ENCODE assay signal across 20 cellular contexts in genomic region chr7:31815796-31816195, GRCh38.
DNase-seq lines count a peak whose midpoint lies in the region; ATAC-seq and TF ChIP-seq lines count a peak whose summit lies in the region.
"Had no signal": no experiment of that assay in that cellular context is flagged by ENCODE, and none has a peak within 500 bp of the region (broad histone marks: within the 10 kb centered on the region; RNA-seq: fewer than 3 reads in every experiment).

No MANE protein-coding gene starts in this region.

- H4K20me1 ChIP-seq in GM23248 (ENCODE audit: insufficient read depth) = no peaks in the 10 kb centered on the region

- peak; percentile 22; the same call in 1 of the 3 replicates for ATAC-seq in SK-N-SH treated with all-trans-retinoic acid at 6 μM for 48 hours
- no peak for ATAC-seq in GM19463 (IDR thresholded peaks at IDR 0.05; ENCODE audit: unreplicated experiment)
- ATAC-seq in HG03565 (IDR thresholded peaks at IDR 0.05; ENCODE audit: unreplicated experiment) = no peak
- ATAC-seq: K562 had no signal

- H3K9me3 ChIP-seq in GM23248 (ENCODE audit: low read depth) = no peaks in the 10 kb centered on the region
- no peaks in the 10 kb centered on the region for H3K9me3 ChIP-seq in uterus
- H3K9me3 ChIP-seq in colonic mucosa = no peaks in the 10 kb centered on the region
- H3K9me3 ChIP-seq: Caco-2 had no signal

- no peak overlapping the region for H3K9ac ChIP-seq in GM23248
- H3K9ac ChIP-seq in colonic mucosa (ENCODE audit: low read depth in 2 of 2, low read length in 2 of 2) = no peak overlapping the region

- TF ChIP-seq CTCF in uterus (IDR thresholded peaks at IDR 0.05) = no peak
- no peak for TF ChIP-seq CTCF in colonic mucosa (IDR thresholded peaks at IDR 0.05)

- H3K36me3 ChIP-seq in GM23248 (ENCODE audit: low read depth) (peaks cover 4% of the 10 kb centered on the region; the same call in 1 of the 2 replicates), uterus (no peaks in the 10 kb centered on the region), colonic mucosa (no peaks in the 10 kb centered on the region)

- DNase-seq in AG20443 (ENCODE audit: low spot score) (peak; percentile 9), GM23248 (peak; percentile 17), iris pigment epithelial cell (ENCODE audit: low read depth) (peak; percentile 16), uterus (no peak), colonic mucosa (no peak)
- DNase-seq: Caco-2; CD4-positive, alpha-beta T cell; DMS153; NCI-H1105; NCI-H1694; NCI-H2081 treated with DMSO at 0.1 percent for 48 hours; NCI-H510A treated with DMSO at 0.1 percent for 48 hours; NCI-H82; RPMI8226; SHP77 treated with DMSO at 0.1 percent for 48 hours had no signal

- H3F3A ChIP-seq in GM23248 (ENCODE audit: insufficient read depth) = peaks cover 4% of the 10 kb centered on the region; the same call in 1 of the 2 replicates

- H3K27me3 ChIP-seq in GM23248 (replicated peaks; ENCODE audit: insufficient read depth) (no peaks in the 10 kb centered on the region), uterus (no peaks in the 10 kb centered on the region), colonic mucosa (no peaks in the 10 kb centered on the region)

- intact Hi-C loops in uterus (cut with DNase I; ENCODE audit: low total_unique reads) = no loop called here
- intact Hi-C loops in colonic mucosa (cut with DNase I) = loop anchor here (10.0 kb wide), 1 partner anchor 249 kb away; no protein-coding TSS in a partner anchor

- H3K79me2 ChIP-seq in GM23248 (ENCODE audit: insufficient read depth) = no peaks in the 10 kb centered on the region

- no peak for TF ChIP-seq POLR2A in uterus (IDR thresholded peaks at IDR 0.05)

- WGBS in GM23248 (ENCODE audit: low coverage in 1 of 2, low lambda C conversion rate in 2 of 2, missing lambda C conversion rate in 2 of 2), 2 experiments = 44 to 48% methylated on average over 9 of the region's 9 CpGs

- H3K27ac ChIP-seq in GM23248 (peak overlapping the region; percentile 28; the same call in 1 of the 2 replicates), uterus (no peak overlapping the region), colonic mucosa (no peak overlapping the region)
- H3K27ac ChIP-seq: 22Rv1 had no signal

- H3K9me2 ChIP-seq in GM23248 (ENCODE audit: insufficient read depth) = no peaks in the 10 kb centered on the region

- no peak overlapping the region for H3K4me3 ChIP-seq in GM23248
- H3K4me3 ChIP-seq in uterus = no peak overlapping the region
- H3K4me3 ChIP-seq in colonic mucosa = no peak overlapping the region
- H3K4me3 ChIP-seq: K562 had no signal

- H3K4me1 ChIP-seq in GM23248 (ENCODE audit: insufficient read depth) (peaks cover 35% of the 10 kb centered on the region), uterus (no peaks in the 10 kb centered on the region), colonic mucosa (no peaks in the 10 kb centered on the region)
- H3K4me1 ChIP-seq: Caco-2 had no signal

- in situ Hi-C loops in GM23248 (cut with MboI) = no loop called here

- H2AFZ ChIP-seq in GM23248 = no peak overlapping the region

- H3K4me2 ChIP-seq in GM23248 (ENCODE audit: unreplicated experiment) = peak overlapping the region; percentile 34

TF ChIP-seq in SK-N-SH treated with all-trans-retinoic acid at 6 μM for 48 hours, 23 proteins besides CTCF, POLR2A, EP300 and RAD21:
- TF ChIP-seq TCF4 (CRISPR knock-in tag; IDR thresholded peaks at IDR 0.05; ENCODE audit: borderline replicate concordance) (no peak), CSDC2 (CRISPR knock-in tag; IDR thresholded peaks at IDR 0.05) (no peak), TOX (CRISPR knock-in tag; IDR thresholded peaks at IDR 0.05; ENCODE audit: borderline replicate concordance) (no peak), RARB (CRISPR knock-in tag; IDR thresholded peaks at IDR 0.05) (no peak), ZC3H10 (CRISPR knock-in tag; IDR thresholded peaks at IDR 0.05) (no peak)

Comparison
In these comparisons a context has a peak if more than half of its experiments do, and no peak if none do; other contexts are left out.
1. DNase-seq: peak in AG20443 (single experiment), GM23248 (single experiment) and iris pigment epithelial cell (single experiment); none in uterus (0 of 2) and colonic mucosa (single experiment).